Comparison of ENCODE assay signal across 8 cellular contexts in genomic region chr14:100692859-100693558, GRCh38. TPM values are rescaled to one million over a fixed set of nuclear protein-coding genes. Genes with fewer than 3 reads are reported as not detected.
DNase-seq lines count a peak whose midpoint lies in the region; ATAC-seq, FAIRE-seq and TF ChIP-seq lines count a peak whose summit lies in the region.

No MANE protein-coding gene starts in this region.

- H3K36me3 ChIP-seq in kidney (ENCODE audit: control insufficient read depth in 1 of 2, insufficient read depth in 2 of 2, low read length in 2 of 2), result no peaks in the 10 kb centered on the region

- H3K4me3 ChIP-seq in kidney (ENCODE audit: low read length in 2 of 2), result no peak overlapping the region

- in situ Hi-C loops in ACHN (cut with HindIII; ENCODE audit: low pct_ligation_motif_present, low pct_unique_long_range_greater_than_20kb, low sequenced_read_pairs), result no loop called here

- no peak for TF ChIP-seq CTCF in kidney (IDR thresholded peaks at IDR 0.05; ENCODE audit: borderline replicate concordance, extremely low read depth, insufficient read depth)

- DNase-seq in ACHN, result peak; percentile 91
- DNase-seq in LHCN-M2 (ENCODE audit: low read depth), result peak; percentile 95
- DNase-seq in T1000 (lab: John Stamatoyannopoulos, UW), result peak; percentile 85
- DNase-seq in iris pigment epithelial cell (ENCODE audit: low read depth), result peak; percentile 89
- no peak for DNase-seq in kidney
- no peak for DNase-seq in medulla oblongata (ENCODE audit: extremely low spot score)
- no peak for DNase-seq in left colon
- DNase-seq in SIG-M5 (lab: John Stamatoyannopoulos, UW), result no peak

- H3K4me1 ChIP-seq in kidney (ENCODE audit: control insufficient read depth in 1 of 2, insufficient read depth in 1 of 2, low read depth in 1 of 2, low read length in 2 of 2), result no peaks in the 10 kb centered on the region

- intact Hi-C loops in kidney (cut with DNase I) (no loop called here), left colon (cut with DNase I, micrococcal nuclease) (no loop called here)

- H3K9me3 ChIP-seq in kidney (ENCODE audit: control insufficient read depth in 1 of 2, low read length in 2 of 2), result no peaks in the 10 kb centered on the region

- H3K9ac ChIP-seq in kidney (ENCODE audit: low read length in 2 of 2), result no peak overlapping the region

- no peak for FAIRE-seq in kidney (lab: Jason Lieb, UNC)

- ATAC-seq in left colon, result no peak

- no peak overlapping the region for H3K27ac ChIP-seq in kidney (ENCODE audit: low read depth in 2 of 2, low read length in 2 of 2)

RNA-seq across cellular contexts. Expression of gene DLK1, which starts 33.7 kb away (rescaled TPM):
- not detected in 2 replicates for total RNA-seq in LHCN-M2 (2014; rRNA removed)
- not detected for polyA plus RNA-seq in LHCN-M2 (2012)
- total RNA-seq in kidney, result not detected
- 0.17 TPM for polyA plus RNA-seq in kidney (ENCODE audit: insufficient read depth, low read depth, low replicate concordance)
- total RNA-seq in left colon, result not detected

Comparison
In these comparisons a context has a peak if more than half of its experiments do, and no peak if none do; other contexts are left out.
1. DNase-seq: peak in ACHN (single experiment), LHCN-M2 (single experiment), T1000 (single experiment) and iris pigment epithelial cell (single experiment); none in kidney (single experiment), medulla oblongata (single experiment), left colon (0 of 2) and SIG-M5 (single experiment).